ENCODE assay signal across 7 cellular contexts in genomic region chr17:49707608-49708514, GRCh38. TPM values are rescaled to one million over a fixed set of nuclear protein-coding genes. Genes with fewer than 3 reads are reported as not detected.
DNase-seq lines count a peak whose midpoint lies in the region; ATAC-seq and TF ChIP-seq lines count a peak whose summit lies in the region.

Gene SLC35B1 (minus strand): TSS chr17:49707964. CDS start chr17:49707833, 131 bp downstream.

- H3K9me2 ChIP-seq in hepatocyte (replicated peaks; ENCODE audit: insufficient read depth), result no peaks in the 10 kb centered on the region

- H3K27me3 ChIP-seq in hepatocyte, result no peaks in the 10 kb centered on the region

- peak; percentile 90 for TF ChIP-seq CTCF in hepatocyte (IDR thresholded peaks at IDR 0.05; ENCODE audit: poor library complexity)
- TF ChIP-seq CTCF in retinal pigment epithelial cell (conservative IDR thresholded peaks at IDR 0.05; ENCODE audit: low read depth, low read length), result peak; percentile 94

- DNase-seq in NCI-H2029 (lab: John Stamatoyannopoulos, UW), result peak; percentile 98
- peak; percentile 97 for DNase-seq in T-helper 9 cell
- peak; percentile 99 for DNase-seq in astrocyte of the hippocampus (ENCODE audit: low read depth, low spot score)
- peak; percentile 98 for DNase-seq in hepatocyte (ENCODE audit: low spot score)
- DNase-seq in retinal pigment epithelial cell (ENCODE audit: low read depth), result peak; percentile 98

- H3K4me1 ChIP-seq in hepatocyte (ENCODE audit: insufficient read depth), result peaks cover 9% of the 10 kb centered on the region

- H3K4me3 ChIP-seq in hepatocyte (peak within 1 kb of the TSS; percentile 100), retinal pigment epithelial cell (ENCODE audit: low read length) (peak within 1 kb of the TSS; percentile 97)

- H3K9me3 ChIP-seq in hepatocyte (ENCODE audit: low read depth), result no peaks in the 10 kb centered on the region

- H3K79me2 ChIP-seq in hepatocyte, result peaks cover 16% of the 10 kb centered on the region

- peak within 1 kb of the TSS; percentile 66 for H2AFZ ChIP-seq in hepatocyte

- H4K20me1 ChIP-seq in hepatocyte (ENCODE audit: insufficient read depth, poor library complexity, severe bottlenecking), result no peaks in the 10 kb centered on the region

- ATAC-seq in GM18502 (IDR thresholded peaks at IDR 0.05; ENCODE audit: poor library complexity, unreplicated experiment) (peak; percentile 93), HG02973 (IDR thresholded peaks at IDR 0.05; ENCODE audit: unreplicated experiment) (peak; percentile 78)

- H3K4me2 ChIP-seq in hepatocyte, result peak within 1 kb of the TSS; percentile 89

- no peaks in the 10 kb centered on the region for H3K36me3 ChIP-seq in hepatocyte (replicated peaks; ENCODE audit: insufficient read depth, low read depth)

- WGBS in hepatocyte (ENCODE audit: low lambda C conversion rate, missing lambda C conversion rate), result 3% methylated on average over 53 of the region's 53 CpGs

- H3K27ac ChIP-seq in hepatocyte, result peak within 1 kb of the TSS; percentile 97

RNA-seq across cellular contexts. Expression of gene SLC35B1, which starts in this region (rescaled TPM):
- 99.8 and 141 TPM in 2 replicates for total RNA-seq in hepatocyte
- polyA plus RNA-seq in hepatocyte, result 98.1 and 113 TPM in 2 replicates

Comparison
In these comparisons a context has a peak if more than half of its experiments do, and no peak if none do; other contexts are left out.
1. Peak in every context shown above with its lines: DNase-seq, ATAC-seq, H3K4me3 ChIP-seq and H3K27ac ChIP-seq.